Comparison of ENCODE assay signal across 23 cellular contexts in the genomic region with DNA sequence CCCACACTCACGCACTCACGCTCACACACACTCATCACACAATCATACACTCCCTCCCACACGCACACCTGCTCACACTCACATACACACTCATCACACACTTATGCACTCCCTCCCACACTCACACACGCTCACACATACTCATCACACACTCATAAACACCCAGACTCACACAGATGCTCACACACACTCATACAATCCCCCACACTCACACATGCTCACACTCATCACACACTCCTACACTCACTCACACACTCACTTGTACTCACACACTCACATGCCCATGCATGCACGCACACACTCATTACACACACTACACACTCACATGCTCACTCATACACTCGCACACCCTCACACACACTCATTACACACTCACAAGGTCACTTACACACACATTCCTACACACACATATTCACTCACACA.
"Had no signal": no experiment of that assay in that cellular context is flagged by ENCODE, and none has a peak within 500 bp of the region (broad histone marks: within the 10 kb centered on the region; RNA-seq: fewer than 3 reads in every experiment).

No MANE protein-coding gene starts in this region.

- H3K36me3 Mint-ChIP-seq: naive B cell had no signal

- DNase-seq: effector CD4-positive, alpha-beta T cell; endodermal cell; erythroblast; heart left ventricle; hippocampal formation; left colon; left ventricle myocardium superior; mesendoderm; naive B cell; nephron progenitor cell; posterior cingulate gyrus; sigmoid colon; stimulated activated CD4-positive, alpha-beta T cell treated with anti-CD3 and anti-CD28 coated beads, Interleukin-12 subunit alpha, Interleukin-12 subunit beta, amount 100 ng/mL, for 4 hours; stimulated activated naive CD4-positive, alpha-beta T cell treated with Interleukin-2 at 50 U/mL for 16 hours; testis; transverse colon; uterus had no signal

- H3K4me3 Mint-ChIP-seq: endodermal cell, naive B cell, nephron progenitor cell had no signal

- FAIRE-seq: endothelial cell of umbilical vein, frontal cortex had no signal

- H3K36me3 ChIP-seq: heart left ventricle, neutrophil, sigmoid colon, transverse colon, uterus had no signal

- H3K4me1 Mint-ChIP-seq: endodermal cell had no signal

- H3K27ac ChIP-seq: coronary artery, heart left ventricle, neutrophil, sigmoid colon, skin epidermis, testis, transverse colon, uterus had no signal

- H3K27me3 ChIP-seq: heart left ventricle, neutrophil, sigmoid colon, testis, transverse colon, uterus had no signal

- H3K9me3 Mint-ChIP-seq: endodermal cell, nephron progenitor cell had no signal

- H3K9me3 ChIP-seq: heart left ventricle, neutrophil, sigmoid colon, testis, transverse colon, uterus had no signal

- ATAC-seq: left colon, left ventricle myocardium superior had no signal

- H3K4me1 ChIP-seq: sigmoid colon, testis, transverse colon, uterus had no signal

- H3K27ac Mint-ChIP-seq: endodermal cell, naive B cell, nephron progenitor cell had no signal

- H3K4me3 ChIP-seq: coronary artery, heart left ventricle, lung, sigmoid colon, skin epidermis, testis, transverse colon, uterus had no signal
